8 cellular contexts compared by ENCODE assay signal in the genomic region with DNA sequence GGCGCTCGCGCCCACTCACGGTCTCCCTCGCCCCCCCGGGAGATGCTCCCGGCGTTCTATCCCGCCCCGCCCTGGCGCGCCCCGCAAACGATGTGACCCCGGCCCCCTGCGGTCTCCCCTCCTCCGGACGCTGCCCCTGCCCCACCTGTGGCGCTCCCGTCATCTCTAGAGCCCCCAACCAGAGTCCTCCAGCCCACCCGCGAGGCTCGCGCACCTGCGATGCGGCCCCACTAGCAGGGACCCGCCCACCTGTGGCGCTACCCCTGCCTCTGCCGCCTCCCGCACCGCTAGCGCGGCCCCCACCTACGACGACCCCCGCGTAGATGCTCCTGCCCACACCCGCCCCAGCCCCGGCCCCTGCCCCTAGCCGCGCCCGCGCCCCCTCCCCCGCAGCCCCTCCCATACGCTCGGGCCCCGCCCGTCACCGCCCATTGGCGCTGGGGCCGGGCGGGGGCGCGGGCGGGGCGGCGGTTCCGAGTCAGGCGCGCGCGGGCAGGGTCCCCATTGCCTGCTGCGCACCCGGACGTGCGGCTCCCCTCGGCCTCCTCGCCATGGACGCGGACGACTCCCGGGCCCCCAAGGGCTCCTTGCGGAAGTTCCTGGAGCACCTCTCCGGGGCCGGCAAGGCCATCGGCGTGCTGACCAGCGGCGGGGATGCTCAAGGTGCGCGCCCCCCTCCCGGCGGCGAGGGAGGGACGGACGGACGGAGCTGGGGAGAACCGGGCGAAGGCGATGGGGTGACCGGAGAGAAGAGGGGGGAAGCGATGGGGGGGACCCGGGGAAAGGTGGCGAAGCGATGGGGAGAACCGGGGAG. TPM values are rescaled to one million over a fixed set of nuclear protein-coding genes. Genes with fewer than 3 reads are reported as not detected.
DNase-seq lines count a peak whose midpoint lies in the region; ATAC-seq and TF ChIP-seq lines count a peak whose summit lies in the region.

A gene (plus strand): TSS at position 504 of the 814 bp plus-strand sequence. CDS start 48 bp downstream, at position 552.

- H3K4me3 ChIP-seq in Peyer's patch: peak within 1 kb of the TSS; percentile 65 to 91 (median 74)
- peak within 1 kb of the TSS; percentile 55 to 65 for H3K4me3 ChIP-seq in uterus

- H3K4me1 ChIP-seq in Peyer's patch (peaks cover 0 to 16% (median 7%) of the 10 kb centered on the region in 4 donors), uterus (peaks cover 0 to 6% of the 10 kb centered on the region in 2 donors)

- TF ChIP-seq POLR2A in Peyer's patch (IDR thresholded peaks at IDR 0.05) (peak; percentile 53 to 62), uterus (IDR thresholded peaks at IDR 0.05) (peak in 1 of 2 donors; percentile 69)

- peak; percentile 5 for DNase-seq in NCI-H2196 (lab: John Stamatoyannopoulos, UW; ENCODE audit: unreplicated experiment)
- DNase-seq in NCI-H2196 treated with DMSO at 0.1 percent for 48 hours (lab: John Stamatoyannopoulos, UW; ENCODE audit: unreplicated experiment): no peak
- DNase-seq in Peyer's patch: peak; percentile 44 to 76 (median 76)
- DNase-seq in activated naive CD4-positive, alpha-beta T cell (lab: John Stamatoyannopoulos, UW): peak; percentile 15 to 60 (median 32)
- DNase-seq in Right ventricle myocardium inferior (ENCODE audit: missing footprints): no peak
- no peak for DNase-seq in posterior vena cava (ENCODE audit: low spot score)
- DNase-seq in uterus: peak; percentile 43 to 47

- no peaks in the 10 kb centered on the region for H3K9me3 ChIP-seq in Peyer's patch
- H3K9me3 ChIP-seq in uterus: no peaks in the 10 kb centered on the region

- H3K36me3 ChIP-seq in Peyer's patch (no peaks in the 10 kb centered on the region), uterus (no peaks in the 10 kb centered on the region)

- H3K27me3 ChIP-seq in Peyer's patch: peaks cover 0 to 7% of the 10 kb centered on the region in 2 donors
- no peaks in the 10 kb centered on the region for H3K27me3 ChIP-seq in uterus

- TF ChIP-seq CTCF in Peyer's patch (IDR thresholded peaks at IDR 0.05): no peak
- no peak for TF ChIP-seq CTCF in uterus (IDR thresholded peaks at IDR 0.05)

- ATAC-seq in HG02852 (IDR thresholded peaks at IDR 0.05; ENCODE audit: unreplicated experiment) (peak; percentile 46), Right ventricle myocardium inferior (peak; percentile 21)

- H3K27ac ChIP-seq in Peyer's patch: peak within 1 kb of the TSS; percentile 61 to 75 (median 71)
- H3K27ac ChIP-seq in uterus: peak within 1 kb of the TSS; percentile 70 to 75

- intact Hi-C loops in Right ventricle myocardium inferior (cut with DNase I) (loop anchor here (5.0 kb wide), 2 partner anchors 40 to 55 kb away; no protein-coding TSS in a partner anchor), posterior vena cava (cut with DNase I) (no loop called here), uterus (cut with DNase I; ENCODE audit: low total_unique reads) (no loop called here)

RNA-seq across cellular contexts. Expression of the gene that starts here (rescaled TPM):
- total RNA-seq in Peyer's patch: 100 to 1,000 TPM in 1 of 4 donors, 10 to 100 TPM in 3; 79.0 to 130 (median 87.9) TPM
- 181 TPM for total RNA-seq in Right ventricle myocardium inferior
- 100 to 1,000 TPM; 109 to 216 TPM for total RNA-seq in posterior vena cava
- total RNA-seq in uterus: 10 to 100 TPM; 22.9 to 74.5 (median 43.8) TPM

Comparison
In these comparisons a context has a peak if more than half of its experiments do, and no peak if none do; other contexts are left out.
1. DNase-seq: peak in NCI-H2196 (single experiment), Peyer's patch (3 of 3), activated naive CD4-positive, alpha-beta T cell (4 of 4) and uterus (2 of 2); none in NCI-H2196 treated with DMSO at 0.1 percent for 48 hours (single experiment), Right ventricle myocardium inferior (single experiment) and posterior vena cava (single experiment).